1 cellular context compared by ENCODE assay signal in the genomic region with DNA sequence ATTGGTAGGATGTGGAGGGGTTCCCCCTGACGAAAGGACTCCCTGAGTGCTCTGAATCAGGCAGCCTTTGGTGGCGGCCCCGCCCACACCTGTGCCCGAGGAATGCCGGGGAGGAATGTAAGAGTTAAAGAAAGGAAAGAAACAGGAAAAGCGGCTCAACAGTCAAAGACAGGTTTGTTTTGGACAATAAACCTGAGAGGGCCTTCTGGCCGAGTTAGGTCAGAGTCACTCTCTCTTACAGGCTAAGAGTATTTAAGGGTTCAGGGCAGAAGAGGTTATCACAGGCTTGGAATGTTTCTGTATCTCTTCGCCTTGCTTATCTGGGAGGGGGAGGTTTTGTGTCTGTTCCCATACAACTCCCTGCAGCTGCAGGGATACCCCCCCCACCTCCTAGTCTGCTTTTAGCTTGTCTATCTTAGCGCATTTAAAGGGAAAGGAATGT.
TF ChIP-seq lines count a peak whose summit lies in the region.

No MANE protein-coding gene starts in this region.

TF ChIP-seq in SK-N-SH, 30 proteins besides CTCF, POLR2A, EP300 and RAD21 (continued from another document):
- no peak for TF ChIP-seq ZBTB33 (IDR thresholded peaks at IDR 0.05; ENCODE audit: borderline replicate concordance, low read depth)
TF ChIP-seq in SK-N-SH: peak in this region for 0.
